ENCODE assay signal across 8 cellular contexts in genomic region chr5:140557965-140558364, GRCh38. TPM values are rescaled to one million over a fixed set of nuclear protein-coding genes. Genes with fewer than 3 reads are reported as not detected.
DNase-seq lines count a peak whose midpoint lies in the region; ATAC-seq and TF ChIP-seq lines count a peak whose summit lies in the region.

No MANE protein-coding gene starts in this region.

- H3K27ac Mint-ChIP-seq in CD4-positive, alpha-beta memory T cell: peak overlapping the region; percentile 73 to 98 (median 97)
- peak overlapping the region; percentile 96 to 97 for H3K27ac Mint-ChIP-seq in effector memory CD8-positive, alpha-beta T cell
- peak overlapping the region; percentile 90 for H3K27ac Mint-ChIP-seq in osteocyte (ENCODE audit: unreplicated experiment)

- H3F3A ChIP-seq in OCI-LY1 (ENCODE audit: insufficient read depth, low read length): no peaks in the 10 kb centered on the region

- H3K27me3 Mint-ChIP-seq in CD4-positive, alpha-beta memory T cell: no peaks in the 10 kb centered on the region
- no peaks in the 10 kb centered on the region for H3K27me3 Mint-ChIP-seq in effector memory CD8-positive, alpha-beta T cell
- no peaks in the 10 kb centered on the region for H3K27me3 Mint-ChIP-seq in osteocyte (ENCODE audit: unreplicated experiment)

- no peak overlapping the region for H3K4me3 ChIP-seq in CD4-positive, alpha-beta memory T cell (ENCODE audit: low read length in 2 of 2)
- H3K4me3 ChIP-seq in OCI-LY1 (ENCODE audit: low read depth, low read length, poor library complexity, severe bottlenecking): peak overlapping the region; percentile 87

- no peaks in the 10 kb centered on the region for H3K9me3 ChIP-seq in CD4-positive, alpha-beta memory T cell (ENCODE audit: control insufficient read depth in 1 of 2, low read length in 2 of 2)
- no peaks in the 10 kb centered on the region for H3K9me3 ChIP-seq in OCI-LY1 (ENCODE audit: low read length)

- H2AFZ ChIP-seq in OCI-LY1 (ENCODE audit: low read length): no peak overlapping the region

- peaks cover 17 to 29% of the 10 kb centered on the region in 2 donors for H3K36me3 Mint-ChIP-seq in CD4-positive, alpha-beta memory T cell
- H3K36me3 Mint-ChIP-seq in effector memory CD8-positive, alpha-beta T cell (ENCODE audit: insufficient read depth): peaks cover 11% of the 10 kb centered on the region
- H3K36me3 Mint-ChIP-seq in osteocyte (ENCODE audit: unreplicated experiment): peaks cover 12% of the 10 kb centered on the region

- peaks cover 41% of the 10 kb centered on the region for H3K4me1 ChIP-seq in CD4-positive, alpha-beta memory T cell (ENCODE audit: insufficient read depth, low read length)
- peaks cover 34% of the 10 kb centered on the region for H3K4me1 ChIP-seq in OCI-LY1 (ENCODE audit: insufficient read depth, low read length, severe bottlenecking)

- no peaks in the 10 kb centered on the region for H3K9me2 ChIP-seq in OCI-LY1 (ENCODE audit: low read depth, low read length)

- H3K4me3 Mint-ChIP-seq in CD4-positive, alpha-beta memory T cell: peak overlapping the region; percentile 82 to 92 (median 92)
- peak overlapping the region; percentile 91 to 94 for H3K4me3 Mint-ChIP-seq in effector memory CD8-positive, alpha-beta T cell
- peak overlapping the region; percentile 89 for H3K4me3 Mint-ChIP-seq in osteocyte (ENCODE audit: unreplicated experiment)

- H3K79me2 ChIP-seq in OCI-LY1 (ENCODE audit: insufficient read depth, low read length): peaks cover 17% of the 10 kb centered on the region

- H3K4me1 Mint-ChIP-seq in CD4-positive, alpha-beta memory T cell: peaks cover 35 to 58% (median 46%) of the 10 kb centered on the region in 4 donors
- H3K4me1 Mint-ChIP-seq in effector memory CD8-positive, alpha-beta T cell (ENCODE audit: low read depth in 2 of 2): peaks cover 40 to 48% of the 10 kb centered on the region in 2 donors
- H3K4me1 Mint-ChIP-seq in osteocyte (ENCODE audit: unreplicated experiment): peaks cover 46% of the 10 kb centered on the region

- no peak for ATAC-seq in effector memory CD8-positive, alpha-beta T cell (replicated peaks)
- ATAC-seq in GM21367 (IDR thresholded peaks at IDR 0.05; ENCODE audit: unreplicated experiment): no peak
- no peak for ATAC-seq in GM18873 (IDR thresholded peaks at IDR 0.05; ENCODE audit: low FRiP score, unreplicated experiment)

- peak overlapping the region; percentile 72 for H3K4me2 ChIP-seq in OCI-LY1 (ENCODE audit: low read length)

- H3K36me3 ChIP-seq in CD4-positive, alpha-beta memory T cell (ENCODE audit: insufficient read depth, low read length): no peaks in the 10 kb centered on the region
- H3K36me3 ChIP-seq in OCI-LY1 (ENCODE audit: insufficient read depth, low read length): peaks cover 14% of the 10 kb centered on the region

- TF ChIP-seq CTCF in OCI-LY1 (IDR thresholded peaks at IDR 0.05; ENCODE audit: low read length): no peak
- TF ChIP-seq CTCF in osteocyte (IDR thresholded peaks at IDR 0.05): no peak

- H3K9me3 Mint-ChIP-seq in CD4-positive, alpha-beta memory T cell: peaks cover 0 to 1% (median 0%) of the 10 kb centered on the region in 8 donors
- H3K9me3 Mint-ChIP-seq in effector memory CD8-positive, alpha-beta T cell: no peaks in the 10 kb centered on the region
- no peaks in the 10 kb centered on the region for H3K9me3 Mint-ChIP-seq in osteocyte (ENCODE audit: unreplicated experiment)

- H3K27me3 ChIP-seq in CD4-positive, alpha-beta memory T cell (ENCODE audit: insufficient read depth, low read length): no peaks in the 10 kb centered on the region
- no peaks in the 10 kb centered on the region for H3K27me3 ChIP-seq in OCI-LY1 (ENCODE audit: insufficient read depth, low read length)

- H3K27ac ChIP-seq in CD4-positive, alpha-beta memory T cell (ENCODE audit: low read depth, low read length): peak overlapping the region; percentile 92
- H3K27ac ChIP-seq in OCI-LY1 (ENCODE audit: low read depth, low read length, poor library complexity, severe bottlenecking): peak overlapping the region; percentile 75

- CTCF ChIA-PET in CD4-positive, alpha-beta memory T cell (lab: Charles Lee; ENCODE audit: partially characterized antibody): interaction anchor here (1.3 to 2.9 kb wide), 2 partner anchors 10 to 162 kb away, joined by 4 to 13 read pairs; partner anchors contain the start of gene EIF4EBP3

- intact Hi-C loops in CD4-positive, alpha-beta memory T cell (cut with micrococcal nuclease): loop anchor here (1.0 to 2.0 kb wide), 3 partner anchors 11 to 157 kb away; partner anchors contain the start of genes ANKHD1, EIF4EBP3 and TMCO6

- no peaks in the 10 kb centered on the region for H4K20me1 ChIP-seq in OCI-LY1 (ENCODE audit: insufficient read depth, low read length)

- H3K9ac ChIP-seq in OCI-LY1 (ENCODE audit: low read length): peak overlapping the region; percentile 90; the same call in 1 of the 2 replicates

- POLR2A ChIA-PET in CD4-positive, alpha-beta memory T cell (lab: Charles Lee; ENCODE audit: partially characterized antibody): interaction anchor here (0.5 to 3.6 kb wide), 11 partner anchors 8 to 156 kb away, joined by 3 to 79 read pairs (median 6); partner anchors contain the start of genes ANKHD1, EIF4EBP3, IK and NDUFA2

- DNase-seq in CD4-positive, alpha-beta memory T cell: no peak
- no peak for DNase-seq in effector memory CD8-positive, alpha-beta T cell
- DNase-seq in osteocyte (ENCODE audit: extremely low spot score, unreplicated experiment) (no peak), NCI-H2171 treated with DMSO at 0.1 percent for 48 hours (lab: John Stamatoyannopoulos, UW) (no peak)
- DNase-seq in stimulated activated CD4-positive, alpha-beta T cell treated with anti-CD3 and anti-CD28 coated beads, Interleukin-12 subunit alpha, Interleukin-12 subunit beta, amount 100 ng/mL, for 4 hours: no peak

RNA-seq across cellular contexts. Expression of gene SRA1, which starts 0.7 kb away (rescaled TPM):
- 10 to 100 TPM; 24.5 to 26.6 TPM for total RNA-seq in CD4-positive, alpha-beta memory T cell
- 10 to 100 TPM; 35.5 to 46.8 TPM for polyA plus RNA-seq in CD4-positive, alpha-beta memory T cell
- 41.9 and 43.7 TPM in 2 replicates for total RNA-seq in osteocyte

RNA-seq across cellular contexts. Expression of gene APBB3, which starts 6.4 kb away (rescaled TPM):
- total RNA-seq in CD4-positive, alpha-beta memory T cell: 10 to 100 TPM; 72.9 to 75.4 TPM
- 1 to 10 TPM; 2.1 to 4.9 TPM for polyA plus RNA-seq in CD4-positive, alpha-beta memory T cell
- 62.3 and 70.7 TPM in 2 replicates for total RNA-seq in osteocyte

RNA-seq across cellular contexts. Expression of gene SLC35A4, which starts 6.7 kb away (rescaled TPM):
- 10 to 100 TPM; 49.0 to 59.4 TPM for total RNA-seq in CD4-positive, alpha-beta memory T cell
- 100 to 1,000 TPM; 105 to 115 TPM for polyA plus RNA-seq in CD4-positive, alpha-beta memory T cell
- total RNA-seq in osteocyte: 79.6 and 80.9 TPM in 2 replicates

RNA-seq across cellular contexts. Expression of gene EIF4EBP3, which starts 10.5 kb away (rescaled TPM):
- total RNA-seq in CD4-positive, alpha-beta memory T cell: 10 to 100 TPM; 15.3 to 18.8 TPM
- polyA plus RNA-seq in CD4-positive, alpha-beta memory T cell: 10 to 100 TPM; 31.9 to 44.3 TPM
- total RNA-seq in osteocyte: 13.2 and 14.7 TPM in 2 replicates
